Comparison of ENCODE assay signal across 13 cellular contexts in the genomic region with DNA sequence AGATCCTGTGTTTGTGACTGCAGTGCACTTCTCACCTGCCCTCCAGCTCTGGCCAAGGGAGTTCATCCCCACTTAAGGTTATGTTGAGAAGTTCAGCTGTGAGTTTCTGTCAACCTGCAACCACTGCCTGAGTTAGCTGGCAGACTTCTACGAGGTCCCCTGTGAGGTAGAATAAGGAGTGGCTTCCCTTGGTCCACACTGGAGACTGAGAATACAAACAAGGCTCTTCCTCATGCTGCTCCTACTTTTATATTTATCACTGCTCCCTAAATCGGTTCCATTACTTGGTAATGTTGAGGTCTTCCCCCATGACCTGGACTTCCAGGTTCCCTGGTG.
A peak's percentile ranks its signal among the peaks of the same experiment; 100 is the strongest.
DNase-seq lines count a peak whose midpoint lies in the region; ATAC-seq, FAIRE-seq and TF ChIP-seq lines count a peak whose summit lies in the region.
"Had no signal": no experiment of that assay in that cellular context is flagged by ENCODE, and none has a peak within 500 bp of the region (broad histone marks: within the 10 kb centered on the region; RNA-seq: fewer than 3 reads in every experiment).

No MANE protein-coding gene starts in this region.

- no peaks in the 10 kb centered on the region for H3K79me2 ChIP-seq in H1 (ENCODE audit: control insufficient read depth in 1 of 2, insufficient read depth in 2 of 2, low read length in 2 of 2)

- CTCF ChIA-PET in H1 (lab: Charles Lee; ENCODE audit: partially characterized antibody) = interaction anchor here (0.8 to 2.3 kb wide), 12 partner anchors 10 to 578 kb away, joined by 3 to 5 read pairs (median 3); no protein-coding TSS in a partner anchor

- no peak overlapping the region for H3K27ac ChIP-seq in H1 (ENCODE audit: low read depth, low read length)
- H3K27ac ChIP-seq: dorsolateral prefrontal cortex had no signal

- no peak overlapping the region for H3K56ac ChIP-seq in H1 (replicated peaks; ENCODE audit: insufficient read length, low read depth, low read length)

- no peaks in the 10 kb centered on the region for H4K20me1 ChIP-seq in H1 (replicated peaks in 1 of 2; ENCODE audit: control insufficient read depth in 1 of 2, insufficient read depth in 2 of 2, low read length in 2 of 2)

- H2AFZ ChIP-seq in H1 (ENCODE audit: low read length) = no peak overlapping the region

- no peaks in the 10 kb centered on the region for H3K9me3 ChIP-seq in H1 (ENCODE audit: insufficient read depth in 2 of 2, low read depth in 1 of 2, low read length in 1 of 2)

- H3K9ac ChIP-seq in H1 (replicated peaks in 1 of 4; ENCODE audit: extremely low read depth in 1 of 4, low read depth in 3 of 4, low read length in 3 of 4) = no peak overlapping the region

- TF ChIP-seq RAD21 in H1 (IDR thresholded peaks at IDR 0.05 in 1 of 2, conservative IDR thresholded peaks at IDR 0.05 in 1 of 2; ENCODE audit: low read depth in 2 of 2, low read length in 2 of 2) = no peak

- no peak overlapping the region for H2BK120ac ChIP-seq in H1 (replicated peaks; ENCODE audit: low read depth, low read length)

- H2AK5ac ChIP-seq in H1 (ENCODE audit: low read depth, low read length) = no peak overlapping the region

- ATAC-seq in GM18867 (IDR thresholded peaks at IDR 0.05; ENCODE audit: unreplicated experiment) = peak; percentile 51
- ATAC-seq in GM21528 (IDR thresholded peaks at IDR 0.05; ENCODE audit: low FRiP score, unreplicated experiment) = peak; percentile 62
- ATAC-seq in HG03103 (IDR thresholded peaks at IDR 0.05; ENCODE audit: low read depth, unreplicated experiment) = peak; percentile 41

- no peak overlapping the region for H3K4me3 ChIP-seq in H1 (ENCODE audit: extremely low read depth in 1 of 4, insufficient read depth in 2 of 4, low read depth in 3 of 4, low read length in 4 of 4)
- H3K4me3 ChIP-seq: dorsolateral prefrontal cortex had no signal

- H4K91ac ChIP-seq in H1 (replicated peaks; ENCODE audit: insufficient read length, low read length) = no peak overlapping the region

- H3K18ac ChIP-seq in H1 (ENCODE audit: extremely low read depth, low read length) = no peak overlapping the region

- H3K4ac ChIP-seq in H1 (replicated peaks; ENCODE audit: insufficient read length, low read depth, low read length) = no peak overlapping the region

- no peak overlapping the region for H3K4me2 ChIP-seq in H1 (ENCODE audit: insufficient read depth in 1 of 2, low read depth in 2 of 2, low read length in 2 of 2)

- no peak for TF ChIP-seq EP300 in H1 (IDR thresholded peaks at IDR 0.05; ENCODE audit: borderline replicate concordance in 1 of 2, low read depth in 2 of 2, low read length in 2 of 2)

- peak overlapping the region; percentile 69 for H3K14ac ChIP-seq in H1 (ENCODE audit: insufficient read length)

- POLR2A ChIA-PET in H1 (lab: Charles Lee; ENCODE audit: partially characterized antibody) = no interaction called here

- H2BK5ac ChIP-seq in H1 (ENCODE audit: low read depth, low read length) = no peak overlapping the region

- TF ChIP-seq POLR2A in H1 (IDR thresholded peaks at IDR 0.05; ENCODE audit: control extremely low read depth in 1 of 2, low read depth in 2 of 2, low read length in 2 of 2) = no peak

- no peaks in the 10 kb centered on the region for H3K4me1 ChIP-seq in H1 (replicated peaks in 1 of 4; ENCODE audit: control insufficient read depth in 3 of 4, insufficient read depth in 4 of 4, low read length in 3 of 4)

- no peaks in the 10 kb centered on the region for H3K36me3 ChIP-seq in H1 (ENCODE audit: control insufficient read depth in 2 of 4, insufficient read depth in 4 of 4, low read length in 3 of 4)

- FAIRE-seq in H1 (lab: Jason Lieb, UNC) = no peak

- H3K79me1 ChIP-seq in H1 (ENCODE audit: low read depth, low read length) = no peaks in the 10 kb centered on the region

- H2BK12ac ChIP-seq in H1 (ENCODE audit: low read depth, low read length) = no peak overlapping the region

- TF ChIP-seq CTCF in H1 (IDR thresholded peaks at IDR 0.05; ENCODE audit: control extremely low read depth in 1 of 3, insufficient read depth in 1 of 3, low read depth in 1 of 3, low read length in 3 of 3) = no peak

- no peak overlapping the region for H2BK15ac ChIP-seq in H1 (ENCODE audit: low read length)

- H3K27me3 ChIP-seq in H1 (replicated peaks in 1 of 4; ENCODE audit: control insufficient read depth in 3 of 4, extremely low read depth in 1 of 4, insufficient read depth in 3 of 4, low read length in 3 of 4) = no peaks in the 10 kb centered on the region
- H3K27me3 ChIP-seq: dorsolateral prefrontal cortex had no signal

- 88% methylated on average over 2 of the region's 2 CpGs; no CpG with 5 or more reads in 1 of the 2 experiments for WGBS in H1 (ENCODE audit: extremely low coverage in 1 of 2, insufficient coverage in 1 of 2, insufficient read length in 1 of 2, insufficient replicate concordance in 2 of 2, low coverage in 1 of 2, low lambda C conversion rate in 2 of 2, missing lambda C conversion rate in 1 of 2), 2 experiments

- no peak overlapping the region for H4K5ac ChIP-seq in H1 (ENCODE audit: insufficient read length, low read depth, low read length)

- no peak overlapping the region for H3K23ac ChIP-seq in H1 (ENCODE audit: insufficient read length)

- no peak overlapping the region for H2BK20ac ChIP-seq in H1 (ENCODE audit: low read length)

- no peaks in the 10 kb centered on the region for H3K23me2 ChIP-seq in H1 (ENCODE audit: low read depth, low read length)

- DNase-seq in H1 (ENCODE audit: low read depth in 1 of 2, low spot score in 2 of 2) (no peak), NCI-H345 treated with DMSO at 0.1 percent for 48 hours (lab: John Stamatoyannopoulos, UW; ENCODE audit: unreplicated experiment) (no peak), AG08396 (ENCODE audit: low spot score) (no peak), NCI-H1694 (lab: John Stamatoyannopoulos, UW) (no peak)
- DNase-seq in effector CD8-positive, alpha-beta T cell (lab: John Stamatoyannopoulos, UW) = no peak
- DNase-seq: activated CD4-positive, alpha-beta memory T cell treated with anti-CD3 and anti-CD28 coated beads, Interleukin-2, amount 10 ng/mL, durations not matched to agents 7 days and 5 days; activated naive CD8-positive, alpha-beta T cell treated with anti-CD3 and anti-CD28 coated beads, Interleukin-2, amount 10 ng/mL, durations not matched to agents 7 days and 5 days; dorsolateral prefrontal cortex; glutamatergic neuron; stimulated activated CD4-positive, alpha-beta T cell treated with anti-CD3 and anti-CD28 coated beads, Interleukin-1b, Interleukin-23, amount 100 ng/mL, for 48 hours had no signal

- no peak overlapping the region for H4K8ac ChIP-seq in H1 (ENCODE audit: extremely low read depth, insufficient read depth, low read length)

TF ChIP-seq in H1, 55 proteins besides CTCF, POLR2A, EP300 and RAD21:
- TF ChIP-seq USF2 (IDR thresholded peaks at IDR 0.05; ENCODE audit: low read length) (no peak), ASH2L (IDR thresholded peaks at IDR 0.05; ENCODE audit: low read length) (no peak)
